18 cellular contexts compared by ENCODE assay signal in genomic region chr5:16815432-16815831, GRCh38.
DNase-seq lines count a peak whose midpoint lies in the region; ATAC-seq, FAIRE-seq and TF ChIP-seq lines count a peak whose summit lies in the region.
"Had no signal": no experiment of that assay in that cellular context is flagged by ENCODE, and none has a peak within 500 bp of the region (broad histone marks: within the 10 kb centered on the region; RNA-seq: fewer than 3 reads in every experiment).

No MANE protein-coding gene starts in this region.

- no peak overlapping the region for H2AFZ ChIP-seq in OCI-LY7 (ENCODE audit: low read length)

- WGBS in A549 (ENCODE audit: missing lambda C conversion rate) = 7% methylated on average over 3 of the region's 3 CpGs
- WGBS in pancreas, 2 donors = 6 to 13% methylated on average over 3 of the region's 3 CpGs

- intact Hi-C loops in pancreas (cut with DNase I) = loop anchor here in 1 of 3 donors (10.0 kb wide), 1 partner anchor 119 kb away; the partner anchor contains the start of gene MYO10
- intact Hi-C loops in posterior cingulate gyrus (cut with DNase I) = no loop called here
- intact Hi-C loops in OCI-LY7 (cut with micrococcal nuclease; ENCODE audit: unreplicated experiment) = no loop called here

- H3K4me3 ChIP-seq in A549 = no peak overlapping the region
- H3K4me3 ChIP-seq in LNCaP clone FGC (ENCODE audit: low read depth, low read length) = no peak overlapping the region
- H3K4me3 ChIP-seq in bronchial epithelial cell (ENCODE audit: low read depth, low read length) = no peak overlapping the region
- no peak overlapping the region for H3K4me3 ChIP-seq in pancreas
- no peak overlapping the region for H3K4me3 ChIP-seq in OCI-LY7 (ENCODE audit: low read depth, low read length, poor library complexity, severe bottlenecking)

- TF ChIP-seq CTCF in A549 (IDR thresholded peaks at IDR 0.05) (no peak), LNCaP clone FGC (IDR thresholded peaks at IDR 0.05; ENCODE audit: control insufficient read depth, extremely low read depth, insufficient read depth) (no peak), bronchial epithelial cell (IDR thresholded peaks at IDR 0.05; ENCODE audit: insufficient read depth, low read length, severe bottlenecking) (no peak), pancreas (IDR thresholded peaks at IDR 0.05) (no peak), OCI-LY7 (conservative IDR thresholded peaks at IDR 0.05; ENCODE audit: low read length) (no peak)

- TF ChIP-seq RAD21 in A549 (conservative IDR thresholded peaks at IDR 0.05 in 1 of 2, IDR thresholded peaks at IDR 0.05 in 1 of 2) = no peak

- H3K36me3 ChIP-seq in bronchial epithelial cell (ENCODE audit: control insufficient read depth, insufficient read depth, low read length) (peaks cover 3% of the 10 kb centered on the region), pancreas (peaks cover 0 to 4% (median 0%) of the 10 kb centered on the region in 3 donors), OCI-LY7 (ENCODE audit: insufficient read depth, low read length) (no peaks in the 10 kb centered on the region)

- H3K9me3 ChIP-seq in A549 = no peaks in the 10 kb centered on the region
- H3K9me3 ChIP-seq in pancreas = no peaks in the 10 kb centered on the region
- H3K9me3 ChIP-seq in OCI-LY7 (ENCODE audit: low read length) = no peaks in the 10 kb centered on the region

- no peak for TF ChIP-seq EP300 in A549 (IDR thresholded peaks at IDR 0.05)

- POLR2A ChIA-PET in A549 (lab: Yijun Ruan, JAX) (no interaction called here), OCI-LY7 (lab: Charles Lee) (interaction anchor here (0.7 kb wide), 1 partner anchor 1119 kb away, joined by 3 read pairs; no protein-coding TSS in a partner anchor)

- BruUV-seq in OCI-LY7 (replicated peaks; lab: Mats Ljungman, UMichigan) = no TSS peak

- CTCF ChIA-PET in A549 (lab: Yijun Ruan, JAX) = interaction anchor here (1.4 kb wide), 1 partner anchor 375 kb away, joined by 4 read pairs; no protein-coding TSS in a partner anchor
- CTCF ChIA-PET in OCI-LY7 (lab: Charles Lee; ENCODE audit: unreplicated experiment) = no interaction called here

- no peaks in the 10 kb centered on the region for H3K9me2 ChIP-seq in OCI-LY7 (ENCODE audit: insufficient read depth, low read length)

- H3K79me2 ChIP-seq in OCI-LY7 (ENCODE audit: insufficient read depth, low read depth, low read length) = no peaks in the 10 kb centered on the region

- peak overlapping the region in 1 of 2 experiments; percentile 17; a peak in 1 of 6 replicates for H3K27ac ChIP-seq in A549
- peak overlapping the region in 3 of 4 donors; percentile 12 to 82 (median 73) for H3K27ac ChIP-seq in pancreas
- no peak overlapping the region for H3K27ac ChIP-seq in OCI-LY7 (ENCODE audit: low read depth, low read length, poor library complexity, severe bottlenecking)

- H3K4me2 ChIP-seq in A549 (peak overlapping the region; percentile 41), OCI-LY7 (ENCODE audit: low read length) (no peak overlapping the region)

- H3K4me1 ChIP-seq in A549 (peaks cover 63% of the 10 kb centered on the region), pancreas (peaks cover 27 to 39% (median 30%) of the 10 kb centered on the region in 3 donors), OCI-LY7 (ENCODE audit: insufficient read depth, low read length, poor library complexity, severe bottlenecking) (no peaks in the 10 kb centered on the region)

- DNase-seq in A549 (ENCODE audit: low read depth in 1 of 2, low spot score in 1 of 2) (peak in 1 of 2 experiments; percentile 35), LNCaP clone FGC (ENCODE audit: low read depth) (peak; percentile 92), bronchial epithelial cell (ENCODE audit: low read depth) (peak; percentile 24), pancreas (peak in 3 of 6 donors; percentile 43 to 49 (median 46)), NCI-H2227 treated with DMSO at 0.1 percent for 48 hours (lab: John Stamatoyannopoulos, UW) (no peak), urothelium cell line (ENCODE audit: low spot score) (no peak), posterior cingulate gyrus (no peak), OCI-LY7 (ENCODE audit: low spot score) (no peak)
- DNase-seq: CD8-positive, alpha-beta T cell; KG1; NCI-H1417 treated with DMSO at 0.1 percent for 48 hours; NCI-H1930; NCI-H446; NCI-H526 treated with DMSO at 0.1 percent for 48 hours; SHP77 had no signal

- no peaks in the 10 kb centered on the region for H3K27me3 ChIP-seq in bronchial epithelial cell (ENCODE audit: control insufficient read depth, insufficient read depth, low read length)
- no peaks in the 10 kb centered on the region for H3K27me3 ChIP-seq in pancreas

- FAIRE-seq in A549 (lab: Jason Lieb, UNC) = no peak
- no peak for FAIRE-seq in bronchial epithelial cell (lab: Jason Lieb, UNC)
- no peak for FAIRE-seq in pancreas (lab: Jason Lieb, UNC)
- no peak for FAIRE-seq in urothelium cell line (lab: Jason Lieb, UNC)
- FAIRE-seq: A204.1, H1 had no signal

- no peak for TF ChIP-seq POLR2A in A549 (IDR thresholded peaks at IDR 0.05; ENCODE audit: low read length)

- ATAC-seq in A549 (no peak), pancreas (peak; percentile 51 to 80 (median 74))
- ATAC-seq: CD8-positive, alpha-beta T cell; SK-N-SH treated with all-trans-retinoic acid at 6 μM for 48 hours had no signal

- H4K20me1 ChIP-seq in OCI-LY7 (ENCODE audit: insufficient read depth, low read length) = no peaks in the 10 kb centered on the region

TF ChIP-seq in A549, 52 proteins besides CTCF, POLR2A, EP300 and RAD21:
- TF ChIP-seq MAFK (IDR thresholded peaks at IDR 0.05; ENCODE audit: partially characterized antibody) (peak; percentile 35), NFE2L2 (conservative IDR thresholded peaks at IDR 0.05; ENCODE audit: low read length) (no peak), CEBPB (IDR thresholded peaks at IDR 0.05) (peak; percentile 71 to 85; a peak in 3 of 4 replicates), EHF (CRISPR knock-in tag; IDR thresholded peaks at IDR 0.05) (no peak)

Comparison
In these comparisons a context has a peak if more than half of its experiments do, and no peak if none do; other contexts are left out.
1. ATAC-seq: peak in pancreas (4 of 4); none in A549 (0 of 2).
2. DNase-seq: peak in LNCaP clone FGC (single experiment) and bronchial epithelial cell (single experiment); none in NCI-H2227 treated with DMSO at 0.1 percent for 48 hours (single experiment), urothelium cell line (single experiment), posterior cingulate gyrus (0 of 10) and OCI-LY7 (single experiment).